In the genomic region with DNA sequence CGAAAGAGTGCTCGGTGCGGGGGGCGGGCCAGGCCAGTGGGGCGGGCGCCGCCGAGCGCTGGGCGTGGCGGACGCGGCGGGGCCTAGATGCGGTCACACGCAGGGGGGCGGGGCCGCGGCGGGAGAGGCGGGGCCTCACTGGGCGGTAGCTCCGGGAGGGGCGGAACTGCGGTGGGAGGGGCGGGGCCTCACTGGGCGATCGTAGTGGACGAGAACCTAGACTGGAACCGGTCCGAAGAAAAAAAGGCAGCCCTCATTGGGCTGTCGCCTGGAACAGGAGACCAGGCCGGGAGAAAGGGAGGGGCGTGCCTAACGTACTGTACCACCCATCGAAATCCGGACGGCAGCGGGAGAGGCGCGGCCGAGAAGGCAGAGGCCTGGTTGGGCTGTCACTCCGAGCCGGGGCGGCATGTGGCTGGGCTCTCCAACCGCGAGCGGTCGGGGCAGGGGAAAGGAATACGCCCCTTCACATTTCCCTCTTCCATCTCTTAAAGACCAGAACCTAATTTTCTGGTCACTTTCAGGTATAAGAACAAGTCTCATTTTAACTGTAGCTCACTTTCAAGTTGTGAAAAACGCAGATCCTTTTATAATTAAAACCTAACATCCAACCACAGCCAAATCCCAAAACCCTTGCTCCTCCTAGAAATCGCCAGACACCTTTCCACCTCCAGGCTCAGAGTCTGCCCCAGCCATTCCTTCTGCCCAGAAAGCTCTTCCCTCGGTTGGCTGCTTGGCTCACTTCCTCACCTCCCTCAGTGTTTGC, we compare ENCODE assay signal across 8 cellular contexts. TPM values are rescaled to one million over a fixed set of nuclear protein-coding genes. Genes with fewer than 3 reads are reported as not detected.
DNase-seq lines count a peak whose midpoint lies in the region; ATAC-seq and TF ChIP-seq lines count a peak whose summit lies in the region.

A gene with protein sequence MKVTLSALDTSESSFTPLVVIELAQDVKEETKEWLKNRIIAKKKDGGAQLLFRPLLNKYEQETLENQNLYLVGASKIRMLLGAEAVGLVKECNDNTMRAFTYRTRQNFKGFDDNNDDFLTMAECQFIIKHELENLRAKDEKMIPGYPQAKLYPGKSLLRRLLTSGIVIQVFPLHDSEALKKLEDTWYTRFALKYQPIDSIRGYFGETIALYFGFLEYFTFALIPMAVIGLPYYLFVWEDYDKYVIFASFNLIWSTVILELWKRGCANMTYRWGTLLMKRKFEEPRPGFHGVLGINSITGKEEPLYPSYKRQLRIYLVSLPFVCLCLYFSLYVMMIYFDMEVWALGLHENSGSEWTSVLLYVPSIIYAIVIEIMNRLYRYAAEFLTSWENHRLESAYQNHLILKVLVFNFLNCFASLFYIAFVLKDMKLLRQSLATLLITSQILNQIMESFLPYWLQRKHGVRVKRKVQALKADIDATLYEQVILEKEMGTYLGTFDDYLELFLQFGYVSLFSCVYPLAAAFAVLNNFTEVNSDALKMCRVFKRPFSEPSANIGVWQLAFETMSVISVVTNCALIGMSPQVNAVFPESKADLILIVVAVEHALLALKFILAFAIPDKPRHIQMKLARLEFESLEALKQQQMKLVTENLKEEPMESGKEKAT (minus strand): TSS at position 38 of the 766 bp plus-strand sequence. CDS start 16,159 bp downstream, outside the sequence.

- H3K27me3 Mint-ChIP-seq in activated naive CD8-positive, alpha-beta T cell treated with anti-CD3 and anti-CD28 coated beads for 36 hours = no peaks in the 10 kb centered on the region

- peak; percentile 97 for DNase-seq in GM10248 (ENCODE audit: extremely low spot score)
- DNase-seq in NCI-H1105 (lab: John Stamatoyannopoulos, UW) = peak; percentile 92
- DNase-seq in SKM-1 treated with dmso at 0.1 percent for 144 hours (lab: John Stamatoyannopoulos, UW; ENCODE audit: unreplicated experiment) = peak; percentile 98
- peak; percentile 96 for DNase-seq in activated naive CD8-positive, alpha-beta T cell treated with anti-CD3 and anti-CD28 coated beads for 36 hours
- DNase-seq in glomerular visceral epithelial cell (ENCODE audit: extremely low spot score) = peak; percentile 99
- peak; percentile 98 for DNase-seq in occipital lobe (lab: John Stamatoyannopoulos, UW)
- DNase-seq in suprapubic skin (ENCODE audit: low spot score in 2 of 2) = peak; percentile 98 to 99

- no peaks in the 10 kb centered on the region for H3K9me3 Mint-ChIP-seq in activated naive CD8-positive, alpha-beta T cell treated with anti-CD3 and anti-CD28 coated beads for 36 hours

- TF ChIP-seq CTCF in GM10248 (IDR thresholded peaks at IDR 0.05; ENCODE audit: control extremely low read depth, extremely low read depth, low read depth, missing control alignments) = no peak
- TF ChIP-seq CTCF in suprapubic skin (IDR thresholded peaks at IDR 0.05) = no peak

- peaks cover 2% of the 10 kb centered on the region for H3K36me3 Mint-ChIP-seq in activated naive CD8-positive, alpha-beta T cell treated with anti-CD3 and anti-CD28 coated beads for 36 hours

- H3K4me3 Mint-ChIP-seq in activated naive CD8-positive, alpha-beta T cell treated with anti-CD3 and anti-CD28 coated beads for 36 hours = peak within 1 kb of the TSS; percentile 90

- TF ChIP-seq EP300 in suprapubic skin (IDR thresholded peaks at IDR 0.05) = no peak

- peaks cover 17% of the 10 kb centered on the region for H3K4me1 ChIP-seq in suprapubic skin

- H3K27ac ChIP-seq in suprapubic skin = peak within 1 kb of the TSS; percentile 83

- peak; percentile 89 for ATAC-seq in HG02623 (IDR thresholded peaks at IDR 0.05; ENCODE audit: unreplicated experiment)

- no peaks in the 10 kb centered on the region for H3K27me3 ChIP-seq in suprapubic skin

- no peak for TF ChIP-seq POLR2A in suprapubic skin (IDR thresholded peaks at IDR 0.05)

- WGBS in suprapubic skin = under 1% methylated on average over 28 of the region's 53 CpGs

- H3K36me3 ChIP-seq in suprapubic skin = no peaks in the 10 kb centered on the region

- peak within 1 kb of the TSS; percentile 88 for H3K4me3 ChIP-seq in suprapubic skin

- H3K4me1 Mint-ChIP-seq in activated naive CD8-positive, alpha-beta T cell treated with anti-CD3 and anti-CD28 coated beads for 36 hours = peaks cover 21% of the 10 kb centered on the region

- POLR2A ChIA-PET in GM10248 (lab: Yijun Ruan, JAX) = interaction anchor here (0.6 kb wide), 1 partner anchor 39 kb away, joined by 3 read pairs; no protein-coding TSS in a partner anchor

- no peaks in the 10 kb centered on the region for H3K9me3 ChIP-seq in suprapubic skin

- peak within 1 kb of the TSS; percentile 88 for H3K27ac Mint-ChIP-seq in activated naive CD8-positive, alpha-beta T cell treated with anti-CD3 and anti-CD28 coated beads for 36 hours

- CTCF ChIA-PET in GM10248 (lab: Yijun Ruan, JAX) = interaction anchor here (0.7 to 1.2 kb wide), 3 partner anchors 14 to 26 kb away, joined by 3 read pairs; no protein-coding TSS in a partner anchor

RNA-seq across cellular contexts. Expression of the gene that starts here (rescaled TPM):
- 10 to 100 TPM in 1 of 2 experiments, 1 to 10 TPM in 1; 7.5 to 10.1 TPM for total RNA-seq in activated naive CD8-positive, alpha-beta T cell treated with anti-CD3 and anti-CD28 coated beads for 36 hours
- total RNA-seq in occipital lobe = 47.3 TPM
- 10 to 100 TPM; 28.2 to 36.9 (median 31.6) TPM for total RNA-seq in suprapubic skin

Comparison
In these comparisons a context has a peak if more than half of its experiments do, and no peak if none do; other contexts are left out.
1. Peak in every context shown above with its lines: DNase-seq, ATAC-seq, H3K4me3 ChIP-seq and H3K27ac ChIP-seq.